Comparison of ENCODE assay signal across 8 cellular contexts in the genomic region with DNA sequence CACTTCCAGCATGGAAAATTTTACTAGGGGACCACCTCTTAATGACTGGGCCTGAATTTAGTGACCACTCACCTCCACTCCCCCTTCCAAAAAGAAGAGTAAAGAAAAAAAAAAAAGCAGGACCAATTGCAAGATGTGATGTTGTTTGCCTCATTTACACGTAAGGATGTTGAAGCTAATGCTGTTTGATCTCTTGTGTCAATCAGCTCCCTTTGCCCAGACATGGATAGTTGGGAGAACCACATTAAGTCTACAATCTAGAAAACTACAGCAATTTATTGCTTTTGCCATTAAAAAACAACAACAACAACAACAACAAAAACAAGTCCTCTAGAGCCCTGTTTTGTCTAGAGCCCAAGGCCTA. TPM values are rescaled to one million over a fixed set of nuclear protein-coding genes. Genes with fewer than 3 reads are reported as not detected.
DNase-seq lines count a peak whose midpoint lies in the region; ATAC-seq and TF ChIP-seq lines count a peak whose summit lies in the region.

No MANE protein-coding gene starts in this region.

- H3K27ac Mint-ChIP-seq in activated CD4-positive, alpha-beta T cell treated with anti-CD3 and anti-CD28 coated beads for 36 hours, result peak overlapping the region; percentile 71
- no peak overlapping the region for H3K27ac Mint-ChIP-seq in activated CD4-positive, alpha-beta T cell treated with anti-CD3 and anti-CD28 coated beads, Interleukin-2, amount 10 ng/mL, durations not matched to agents 7 days and 5 days
- peak overlapping the region in 1 of 8 donors; percentile 43 for H3K27ac Mint-ChIP-seq in CD8-positive, alpha-beta memory T cell

- H3K4me1 Mint-ChIP-seq in activated CD4-positive, alpha-beta T cell treated with anti-CD3 and anti-CD28 coated beads for 36 hours, result peaks cover 41% of the 10 kb centered on the region
- H3K4me1 Mint-ChIP-seq in activated CD4-positive, alpha-beta T cell treated with anti-CD3 and anti-CD28 coated beads, Interleukin-2, amount 10 ng/mL, durations not matched to agents 7 days and 5 days, result peaks cover 21% of the 10 kb centered on the region
- H3K4me1 Mint-ChIP-seq in CD8-positive, alpha-beta memory T cell, result peaks cover 2 to 6% (median 6%) of the 10 kb centered on the region in 3 donors

- TF ChIP-seq CTCF in right lobe of liver (IDR thresholded peaks at IDR 0.05), result no peak
- TF ChIP-seq CTCF in suprapubic skin (IDR thresholded peaks at IDR 0.05), result no peak

- WGBS in right lobe of liver (ENCODE audit: insufficient coverage, low coverage, low lambda C conversion rate, missing lambda C conversion rate), result 79% methylated on average over 1 of the region's 1 CpG
- WGBS in suprapubic skin, result 60% methylated on average over 1 of the region's 1 CpG

- H3K4me3 ChIP-seq in right lobe of liver (no peak overlapping the region), suprapubic skin (no peak overlapping the region)
- H3K4me3 ChIP-seq in CD8-positive, alpha-beta memory T cell (ENCODE audit: low read length), result no peak overlapping the region

- peaks cover 0 to 11% (median 2%) of the 10 kb centered on the region in 4 donors for H3K4me1 ChIP-seq in right lobe of liver
- peaks cover 35% of the 10 kb centered on the region for H3K4me1 ChIP-seq in suprapubic skin
- no peaks in the 10 kb centered on the region for H3K4me1 ChIP-seq in CD8-positive, alpha-beta memory T cell (ENCODE audit: insufficient read depth, low read length)

- H3K4me3 Mint-ChIP-seq in activated CD4-positive, alpha-beta T cell treated with anti-CD3 and anti-CD28 coated beads for 36 hours, result no peak overlapping the region
- no peak overlapping the region for H3K4me3 Mint-ChIP-seq in activated CD4-positive, alpha-beta T cell treated with anti-CD3 and anti-CD28 coated beads, Interleukin-2, amount 10 ng/mL, durations not matched to agents 7 days and 5 days
- H3K4me3 Mint-ChIP-seq in CD8-positive, alpha-beta memory T cell, result no peak overlapping the region

- TF ChIP-seq POLR2A in right lobe of liver (IDR thresholded peaks at IDR 0.05), result no peak
- TF ChIP-seq POLR2A in suprapubic skin (IDR thresholded peaks at IDR 0.05), result no peak

- no peaks in the 10 kb centered on the region for H3K36me3 Mint-ChIP-seq in activated CD4-positive, alpha-beta T cell treated with anti-CD3 and anti-CD28 coated beads for 36 hours (ENCODE audit: low read depth)
- H3K36me3 Mint-ChIP-seq in activated CD4-positive, alpha-beta T cell treated with anti-CD3 and anti-CD28 coated beads, Interleukin-2, amount 10 ng/mL, durations not matched to agents 7 days and 5 days (ENCODE audit: low read depth), result no peaks in the 10 kb centered on the region
- H3K36me3 Mint-ChIP-seq in CD8-positive, alpha-beta memory T cell, result no peaks in the 10 kb centered on the region

- peak overlapping the region; percentile 69 for H3K27ac ChIP-seq in angular gyrus (ENCODE audit: low read depth, low read length)
- H3K27ac ChIP-seq in right lobe of liver, result peak overlapping the region in 2 of 3 donors; percentile 0 to 38
- peak overlapping the region; percentile 90 for H3K27ac ChIP-seq in suprapubic skin
- H3K27ac ChIP-seq in CD8-positive, alpha-beta memory T cell (ENCODE audit: low read depth, low read length), result no peak overlapping the region

- intact Hi-C loops in activated CD4-positive, alpha-beta T cell treated with anti-CD3 and anti-CD28 coated beads for 36 hours (cut with DNase I, micrococcal nuclease), result loop anchor here in 1 of 2 experiments (1.0 kb wide), 2 partner anchors 11 to 433 kb away; a partner anchor contains a TSS
- intact Hi-C loops in right lobe of liver (cut with DNase I), result no loop called here

- CTCF ChIA-PET in activated CD4-positive, alpha-beta T cell treated with anti-CD3 and anti-CD28 coated beads for 36 hours (lab: Charles Lee), result interaction anchor here (0.6 to 0.7 kb wide), 2 partner anchors 124 to 397 kb away, joined by 3 read pairs; no protein-coding TSS in a partner anchor
- CTCF ChIA-PET in activated CD4-positive, alpha-beta T cell treated with anti-CD3 and anti-CD28 coated beads, Interleukin-2, amount 10 ng/mL, durations not matched to agents 7 days and 5 days (lab: Charles Lee), result interaction anchor here (0.9 to 1.0 kb wide), 2 partner anchors 24 to 116 kb away, joined by 3 read pairs; no protein-coding TSS in a partner anchor
- CTCF ChIA-PET in CD8-positive, alpha-beta memory T cell (lab: Charles Lee), result no interaction called here

- H3K9me3 Mint-ChIP-seq in activated CD4-positive, alpha-beta T cell treated with anti-CD3 and anti-CD28 coated beads for 36 hours (ENCODE audit: low read depth), result no peaks in the 10 kb centered on the region
- H3K9me3 Mint-ChIP-seq in activated CD4-positive, alpha-beta T cell treated with anti-CD3 and anti-CD28 coated beads, Interleukin-2, amount 10 ng/mL, durations not matched to agents 7 days and 5 days, result no peaks in the 10 kb centered on the region
- no peaks in the 10 kb centered on the region for H3K9me3 Mint-ChIP-seq in CD8-positive, alpha-beta memory T cell

- POLR2A ChIA-PET in activated CD4-positive, alpha-beta T cell treated with anti-CD3 and anti-CD28 coated beads for 36 hours (lab: Charles Lee), result no interaction called here
- POLR2A ChIA-PET in activated CD4-positive, alpha-beta T cell treated with anti-CD3 and anti-CD28 coated beads, Interleukin-2, amount 10 ng/mL, durations not matched to agents 7 days and 5 days (lab: Charles Lee), result no interaction called here
- POLR2A ChIA-PET in CD8-positive, alpha-beta memory T cell (lab: Charles Lee), result no interaction called here

- no peaks in the 10 kb centered on the region for H3K27me3 ChIP-seq in right lobe of liver
- no peaks in the 10 kb centered on the region for H3K27me3 ChIP-seq in suprapubic skin
- H3K27me3 ChIP-seq in CD8-positive, alpha-beta memory T cell (ENCODE audit: insufficient read depth, low read length, poor library complexity, severe bottlenecking), result no peaks in the 10 kb centered on the region

- H3K9me3 ChIP-seq in right lobe of liver, result no peaks in the 10 kb centered on the region
- H3K9me3 ChIP-seq in suprapubic skin, result no peaks in the 10 kb centered on the region
- no peaks in the 10 kb centered on the region for H3K9me3 ChIP-seq in CD8-positive, alpha-beta memory T cell (ENCODE audit: low read length)

- no peak for ATAC-seq in activated CD4-positive, alpha-beta T cell treated with anti-CD3 and anti-CD28 coated beads for 36 hours
- no peak for ATAC-seq in right lobe of liver
- ATAC-seq in GM21576 (IDR thresholded peaks at IDR 0.05; ENCODE audit: unreplicated experiment), result no peak

- no peak for TF ChIP-seq EP300 in suprapubic skin (IDR thresholded peaks at IDR 0.05)

- peaks cover 2% of the 10 kb centered on the region for H3K27me3 Mint-ChIP-seq in activated CD4-positive, alpha-beta T cell treated with anti-CD3 and anti-CD28 coated beads for 36 hours
- peaks cover 2% of the 10 kb centered on the region for H3K27me3 Mint-ChIP-seq in activated CD4-positive, alpha-beta T cell treated with anti-CD3 and anti-CD28 coated beads, Interleukin-2, amount 10 ng/mL, durations not matched to agents 7 days and 5 days
- peaks cover 3 to 10% of the 10 kb centered on the region in 2 donors for H3K27me3 Mint-ChIP-seq in CD8-positive, alpha-beta memory T cell

- H3K36me3 ChIP-seq in right lobe of liver, result no peaks in the 10 kb centered on the region
- H3K36me3 ChIP-seq in suprapubic skin, result no peaks in the 10 kb centered on the region
- no peaks in the 10 kb centered on the region for H3K36me3 ChIP-seq in CD8-positive, alpha-beta memory T cell (ENCODE audit: insufficient read depth, low read length)

- DNase-seq in activated CD4-positive, alpha-beta T cell treated with anti-CD3 and anti-CD28 coated beads for 36 hours, result no peak
- no peak for DNase-seq in activated CD4-positive, alpha-beta T cell treated with anti-CD3 and anti-CD28 coated beads, Interleukin-2, amount 10 ng/mL, durations not matched to agents 7 days and 5 days
- DNase-seq in right lobe of liver (no peak), suprapubic skin (ENCODE audit: low spot score in 2 of 2) (no peak), COR-L47 (lab: John Stamatoyannopoulos, UW) (no peak)
- no peak for DNase-seq in CD8-positive, alpha-beta memory T cell

RNA-seq across cellular contexts. Expression of a gene that starts 11.0 kb away (rescaled TPM):
- total RNA-seq in activated CD4-positive, alpha-beta T cell treated with anti-CD3 and anti-CD28 coated beads for 36 hours, result 10 to 100 TPM; 66.2 to 68.4 TPM
- 10 to 100 TPM; 77.4 to 83.3 TPM for total RNA-seq in activated CD4-positive, alpha-beta T cell treated with anti-CD3 and anti-CD28 coated beads, Interleukin-2, amount 10 ng/mL, durations not matched to agents 7 days and 5 days
- total RNA-seq in right lobe of liver (10 to 100 TPM; 65.8 to 94.4 (median 86.9) TPM), suprapubic skin (100 to 1,000 TPM; 186 to 301 (median 258) TPM)
- total RNA-seq in CD8-positive, alpha-beta memory T cell, result 10 to 100 TPM; 66.4 to 66.9 TPM
- 135 TPM for polyA plus RNA-seq in CD8-positive, alpha-beta memory T cell

RNA-seq across cellular contexts. Expression of a gene that starts 27.7 kb away (rescaled TPM):
- total RNA-seq in activated CD4-positive, alpha-beta T cell treated with anti-CD3 and anti-CD28 coated beads for 36 hours, result under 1 TPM; 0.12 to 0.23 TPM
- total RNA-seq in activated CD4-positive, alpha-beta T cell treated with anti-CD3 and anti-CD28 coated beads, Interleukin-2, amount 10 ng/mL, durations not matched to agents 7 days and 5 days, result 1 to 10 TPM; 2.0 to 2.2 TPM
- total RNA-seq in right lobe of liver, result under 1 TPM; 0.16 to 0.68 (median 0.25) TPM
- 1 to 10 TPM in 3 of 4 donors, under 1 TPM in 1; 0.85 to 1.7 (median 1.4) TPM for total RNA-seq in suprapubic skin
- under 1 TPM; 0.24 to 0.26 TPM for total RNA-seq in CD8-positive, alpha-beta memory T cell
- polyA plus RNA-seq in CD8-positive, alpha-beta memory T cell, result 1.8 TPM
